1 cellular context compared by ENCODE assay signal in genomic region chr11:43467958-43468357, GRCh38.
TF ChIP-seq lines count a peak whose summit lies in the region.

No MANE protein-coding gene starts in this region.

TF ChIP-seq in SK-N-SH treated with all-trans-retinoic acid at 6 μM for 48 hours, 23 proteins besides CTCF, POLR2A, EP300 and RAD21 (continued from another document):
- TF ChIP-seq CREB5 (CRISPR knock-in tag; IDR thresholded peaks at IDR 0.05; ENCODE audit: low read depth) = no peak
- no peak for TF ChIP-seq ZNF8 (CRISPR knock-in tag; IDR thresholded peaks at IDR 0.05)
- no peak for TF ChIP-seq ESRRG (CRISPR knock-in tag; IDR thresholded peaks at IDR 0.05)
- no peak for TF ChIP-seq ZFP3 (CRISPR knock-in tag; IDR thresholded peaks at IDR 0.05)
- TF ChIP-seq ZNF70 (CRISPR knock-in tag; IDR thresholded peaks at IDR 0.05) = no peak
- no peak for TF ChIP-seq ZFP30 (CRISPR knock-in tag; IDR thresholded peaks at IDR 0.05)
